ENCODE assay signal across 8 cellular contexts in the genomic region with DNA sequence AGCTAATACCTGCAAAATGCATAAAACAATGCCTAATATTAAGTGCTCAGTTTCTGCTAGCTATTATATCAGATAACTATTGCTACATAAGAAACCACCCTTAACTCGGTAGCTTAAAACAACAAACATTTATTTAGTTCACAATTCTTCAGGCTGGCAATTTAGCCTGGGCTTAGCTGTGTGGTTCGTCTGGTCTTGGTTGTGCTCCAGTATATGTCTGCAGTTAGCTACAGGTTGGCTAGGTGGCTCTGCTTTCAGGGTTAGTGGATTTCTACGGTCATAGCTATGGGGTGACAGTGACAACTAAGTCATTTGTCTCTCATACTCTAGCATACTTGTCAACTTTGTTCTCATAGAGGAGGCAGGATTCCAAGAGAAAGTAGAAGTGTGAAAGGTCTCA.
"Had no signal": no experiment of that assay in that cellular context is flagged by ENCODE, and none has a peak within 500 bp of the region (broad histone marks: within the 10 kb centered on the region; RNA-seq: fewer than 3 reads in every experiment).

No MANE protein-coding gene starts in this region.

- DNase-seq: GDM1, GF-D8 had no signal

- H3K4me3 ChIP-seq: GM12878 had no signal

- FAIRE-seq: G401.6, GM12878, GM12891, GM12892, GM18507, GM19239 had no signal

- ATAC-seq: GM12878 had no signal
